ENCODE assay signal across 15 cellular contexts in genomic region chr3:124258057-124258500, GRCh38.
DNase-seq lines count a peak whose midpoint lies in the region; ATAC-seq and TF ChIP-seq lines count a peak whose summit lies in the region.
"Had no signal": no experiment of that assay in that cellular context is flagged by ENCODE, and none has a peak within 500 bp of the region (broad histone marks: within the 10 kb centered on the region; RNA-seq: fewer than 3 reads in every experiment).

No MANE protein-coding gene starts in this region.

- H3K27ac Mint-ChIP-seq in progenitor cell of endocrine pancreas = no peak overlapping the region

- peak overlapping the region; percentile 52 to 70 (median 59) for H3K27ac ChIP-seq in esophagus muscularis mucosa (replicated peaks in 1 of 4)

- no peak overlapping the region for H3K4me3 Mint-ChIP-seq in progenitor cell of endocrine pancreas (ENCODE audit: low read depth)
- H3K4me3 Mint-ChIP-seq: central memory CD8-positive, alpha-beta T cell; neural crest cell had no signal

- H3K4me1 Mint-ChIP-seq in progenitor cell of endocrine pancreas (ENCODE audit: low read depth) = peaks cover 27% of the 10 kb centered on the region
- H3K4me1 Mint-ChIP-seq: central memory CD8-positive, alpha-beta T cell had no signal

- no peaks in the 10 kb centered on the region for H3K27me3 Mint-ChIP-seq in progenitor cell of endocrine pancreas

- H3K4me3 ChIP-seq in esophagus muscularis mucosa = no peak overlapping the region

- no peaks in the 10 kb centered on the region for H3K9me3 ChIP-seq in esophagus muscularis mucosa

- no peaks in the 10 kb centered on the region for H3K27me3 ChIP-seq in esophagus muscularis mucosa

- no peaks in the 10 kb centered on the region for H3K36me3 ChIP-seq in esophagus muscularis mucosa

- TF ChIP-seq CTCF in esophagus muscularis mucosa (IDR thresholded peaks at IDR 0.05) = no peak
- no peak for TF ChIP-seq CTCF in progenitor cell of endocrine pancreas (IDR thresholded peaks at IDR 0.05; ENCODE audit: unreplicated experiment)
- no peak for TF ChIP-seq CTCF in GM10248 (IDR thresholded peaks at IDR 0.05; ENCODE audit: control extremely low read depth, extremely low read depth, low read depth, missing control alignments)

- no peaks in the 10 kb centered on the region for H3K9me3 Mint-ChIP-seq in progenitor cell of endocrine pancreas (ENCODE audit: low read depth)
- H3K9me3 Mint-ChIP-seq: central memory CD8-positive, alpha-beta T cell; neural crest cell had no signal

- no peaks in the 10 kb centered on the region for H3K36me3 Mint-ChIP-seq in progenitor cell of endocrine pancreas (ENCODE audit: insufficient read depth)

- POLR2A ChIA-PET in GM10248 (lab: Yijun Ruan, JAX) = no interaction called here

- H3K4me1 ChIP-seq in esophagus muscularis mucosa = peaks cover 16 to 53% (median 43%) of the 10 kb centered on the region in 4 donors

- ATAC-seq in left colon = no peak

- 61% methylated on average over 3 of the region's 3 CpGs for WGBS in esophagus muscularis mucosa

- DNase-seq in A172 (ENCODE audit: low spot score) (peak; percentile 58), HT1080 (ENCODE audit: low read depth) (peak; percentile 79), esophagus muscularis mucosa (ENCODE audit: extremely low spot score) (no peak), mucosa of gallbladder (ENCODE audit: low spot score) (peak; percentile 18), hepatic stellate cell (ENCODE audit: low spot score) (no peak), left colon (no peak), progenitor cell of endocrine pancreas (ENCODE audit: low spot score, unreplicated experiment) (no peak), GM10248 (ENCODE audit: extremely low spot score) (no peak)
- DNase-seq: activated T-cell treated with anti-CD3 and anti-CD28 coated beads, Interleukin-2, amount 50 U/mL, for 1 hour; AML-193; head of caudate nucleus; NCI-H1092; stimulated activated CD4-positive, alpha-beta T cell treated with anti-CD3 and anti-CD28 coated beads, Interleukin-4, amount 100 ng/mL, for 1 hour had no signal

- intact Hi-C loops in esophagus muscularis mucosa (cut with DNase I) (no loop called here), left colon (cut with DNase I, micrococcal nuclease) (no loop called here)

- CTCF ChIA-PET in GM10248 (lab: Yijun Ruan, JAX) = no interaction called here

- TF ChIP-seq POLR2A in esophagus muscularis mucosa (IDR thresholded peaks at IDR 0.05; ENCODE audit: low read depth) = no peak

- no peak for TF ChIP-seq EP300 in esophagus muscularis mucosa (IDR thresholded peaks at IDR 0.05)

Comparison
In these comparisons a context has a peak if more than half of its experiments do, and no peak if none do; other contexts are left out.
1. DNase-seq: peak in A172 (single experiment), HT1080 (single experiment) and mucosa of gallbladder (single experiment); none in esophagus muscularis mucosa (single experiment), hepatic stellate cell (single experiment), left colon (0 of 2), progenitor cell of endocrine pancreas (single experiment) and GM10248 (single experiment).